ENCODE assay signal across 8 cellular contexts in the genomic region with DNA sequence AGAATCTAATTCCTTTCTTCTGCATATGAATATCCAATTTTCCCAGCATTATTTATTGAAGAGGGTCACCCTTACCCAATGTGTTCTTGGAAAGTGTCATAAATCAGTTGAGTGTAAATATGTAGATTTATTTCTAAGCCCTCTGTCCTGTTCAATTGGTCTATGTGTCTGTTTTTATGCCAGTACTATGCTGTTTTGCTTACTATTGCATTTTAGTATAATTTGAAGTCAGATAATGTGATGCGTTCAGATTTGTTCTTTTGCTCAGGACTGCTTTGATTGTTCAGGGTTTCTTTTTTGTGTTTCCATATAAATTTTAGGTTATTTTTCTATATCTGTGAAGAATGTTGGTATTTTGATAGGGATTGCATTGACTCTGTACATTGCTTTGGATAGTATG.
"Had no signal": no experiment of that assay in that cellular context is flagged by ENCODE, and none has a peak within 500 bp of the region (broad histone marks: within the 10 kb centered on the region; RNA-seq: fewer than 3 reads in every experiment).

No MANE protein-coding gene starts in this region.

- H3K4me3 ChIP-seq: GM12878 had no signal

- FAIRE-seq: G401.6, GM12878, GM12891, GM12892, GM18507, GM19239 had no signal

- ATAC-seq: GM12878 had no signal

- DNase-seq: GDM1, GF-D8 had no signal
